1 cellular context compared by ENCODE assay signal in the genomic region with DNA sequence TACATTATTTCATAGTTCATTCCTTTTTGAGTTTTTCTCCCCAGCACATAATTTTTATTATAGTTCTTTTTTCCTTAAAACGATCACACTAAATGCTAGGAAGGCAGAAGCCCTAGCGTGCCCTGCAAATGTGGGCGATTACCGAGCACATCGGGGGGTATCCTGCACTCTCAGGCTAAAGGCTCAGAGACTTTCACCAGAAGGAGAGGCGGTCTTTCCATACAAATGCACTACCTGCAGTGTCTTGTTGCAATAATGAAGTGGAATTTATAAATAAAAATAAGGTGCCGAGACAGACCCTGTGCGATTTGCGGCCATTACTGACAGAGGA.
TF ChIP-seq lines count a peak whose summit lies in the region.

No MANE protein-coding gene starts in this region.

TF ChIP-seq in HepG2, 621 proteins besides CTCF, POLR2A, EP300 and RAD21 (continued from another document):
- TF ChIP-seq, protein P1, sequence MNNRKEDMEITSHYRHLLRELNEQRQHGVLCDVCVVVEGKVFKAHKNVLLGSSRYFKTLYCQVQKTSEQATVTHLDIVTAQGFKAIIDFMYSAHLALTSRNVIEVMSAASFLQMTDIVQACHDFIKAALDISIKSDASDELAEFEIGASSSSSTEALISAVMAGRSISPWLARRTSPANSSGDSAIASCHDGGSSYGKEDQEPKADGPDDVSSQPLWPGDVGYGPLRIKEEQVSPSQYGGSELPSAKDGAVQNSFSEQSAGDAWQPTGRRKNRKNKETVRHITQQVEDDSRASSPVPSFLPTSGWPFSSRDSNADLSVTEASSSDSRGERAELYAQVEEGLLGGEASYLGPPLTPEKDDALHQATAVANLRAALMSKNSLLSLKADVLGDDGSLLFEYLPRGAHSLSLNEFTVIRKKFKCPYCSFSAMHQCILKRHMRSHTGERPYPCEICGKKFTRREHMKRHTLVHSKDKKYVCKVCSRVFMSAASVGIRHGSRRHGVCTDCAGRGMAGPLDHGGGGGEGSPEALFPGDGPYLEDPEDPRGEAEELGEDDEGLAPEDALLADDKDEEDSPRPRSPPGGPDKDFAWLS (CRISPR knock-in tag; IDR thresholded peaks at IDR 0.05; ENCODE audit: borderline replicate concordance): no peak
- TF ChIP-seq, protein P2, sequence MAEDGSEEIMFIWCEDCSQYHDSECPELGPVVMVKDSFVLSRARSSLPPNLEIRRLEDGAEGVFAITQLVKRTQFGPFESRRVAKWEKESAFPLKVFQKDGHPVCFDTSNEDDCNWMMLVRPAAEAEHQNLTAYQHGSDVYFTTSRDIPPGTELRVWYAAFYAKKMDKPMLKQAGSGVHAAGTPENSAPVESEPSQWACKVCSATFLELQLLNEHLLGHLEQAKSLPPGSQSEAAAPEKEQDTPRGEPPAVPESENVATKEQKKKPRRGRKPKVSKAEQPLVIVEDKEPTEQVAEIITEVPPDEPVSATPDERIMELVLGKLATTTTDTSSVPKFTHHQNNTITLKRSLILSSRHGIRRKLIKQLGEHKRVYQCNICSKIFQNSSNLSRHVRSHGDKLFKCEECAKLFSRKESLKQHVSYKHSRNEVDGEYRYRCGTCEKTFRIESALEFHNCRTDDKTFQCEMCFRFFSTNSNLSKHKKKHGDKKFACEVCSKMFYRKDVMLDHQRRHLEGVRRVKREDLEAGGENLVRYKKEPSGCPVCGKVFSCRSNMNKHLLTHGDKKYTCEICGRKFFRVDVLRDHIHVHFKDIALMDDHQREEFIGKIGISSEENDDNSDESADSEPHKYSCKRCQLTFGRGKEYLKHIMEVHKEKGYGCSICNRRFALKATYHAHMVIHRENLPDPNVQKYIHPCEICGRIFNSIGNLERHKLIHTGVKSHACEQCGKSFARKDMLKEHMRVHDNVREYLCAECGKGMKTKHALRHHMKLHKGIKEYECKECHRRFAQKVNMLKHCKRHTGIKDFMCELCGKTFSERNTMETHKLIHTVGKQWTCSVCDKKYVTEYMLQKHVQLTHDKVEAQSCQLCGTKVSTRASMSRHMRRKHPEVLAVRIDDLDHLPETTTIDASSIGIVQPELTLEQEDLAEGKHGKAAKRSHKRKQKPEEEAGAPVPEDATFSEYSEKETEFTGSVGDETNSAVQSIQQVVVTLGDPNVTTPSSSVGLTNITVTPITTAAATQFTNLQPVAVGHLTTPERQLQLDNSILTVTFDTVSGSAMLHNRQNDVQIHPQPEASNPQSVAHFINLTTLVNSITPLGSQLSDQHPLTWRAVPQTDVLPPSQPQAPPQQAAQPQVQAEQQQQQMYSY (CRISPR knock-in tag; IDR thresholded peaks at IDR 0.05): no peak
- TF ChIP-seq RBFOX2 (IDR thresholded peaks at IDR 0.05; ENCODE audit: low read depth, low read length) (no peak), ZNF205 (CRISPR knock-in tag; IDR thresholded peaks at IDR 0.05) (no peak), ZNF33A (CRISPR knock-in tag; IDR thresholded peaks at IDR 0.05; ENCODE audit: borderline replicate concordance) (no peak), MTF2 (CRISPR knock-in tag; IDR thresholded peaks at IDR 0.05; ENCODE audit: borderline replicate concordance) (no peak)
